Comparison of ENCODE assay signal across 14 cellular contexts in genomic region chr7:129437190-129437589, GRCh38. TPM values are rescaled to one million over a fixed set of nuclear protein-coding genes. Genes with fewer than 3 reads are reported as not detected.
"Had no signal": no experiment of that assay in that cellular context is flagged by ENCODE, and none has a peak within 500 bp of the region (broad histone marks: within the 10 kb centered on the region; RNA-seq: fewer than 3 reads in every experiment).

No MANE protein-coding gene starts in this region.

- H3K36me3 Mint-ChIP-seq: naive thymus-derived CD8-positive, alpha-beta T cell had no signal

- DNase-seq: activated CD8-positive, alpha-beta memory T cell treated with anti-CD3 and anti-CD28 coated beads, Interleukin-2, amount 50 U/mL, for 4 hours; activated CD8-positive, alpha-beta T cell treated with anti-CD3 and anti-CD28 coated beads, Interleukin-2, amount 10 ng/mL, durations not matched to agents 7 days and 5 days; activated effector memory CD4-positive, alpha-beta T cell treated with anti-CD3 and anti-CD28 coated beads, Interleukin-2, amount 50 U/mL, for 16 hours; dermis blood vessel endothelial cell; effector memory CD8-positive, alpha-beta T cell; mucosa of descending colon; naive thymus-derived CD8-positive, alpha-beta T cell; pancreas; stimulated activated CD4-positive, alpha-beta T cell treated with anti-CD3 and anti-CD28 coated beads, Interleukin-4, amount 100 ng/mL, for 1 hour; stimulated activated naive CD4-positive, alpha-beta T cell; trophoblast cell had no signal

- H3K4me3 Mint-ChIP-seq: activated CD8-positive, alpha-beta T cell treated with anti-CD3 and anti-CD28 coated beads, Interleukin-2, amount 10 ng/mL, durations not matched to agents 7 days and 5 days; effector memory CD8-positive, alpha-beta T cell had no signal

- H3K27me3 ChIP-seq: gastroesophageal sphincter, SJCRH30 had no signal

- ATAC-seq: activated CD8-positive, alpha-beta T cell treated with anti-CD3 and anti-CD28 coated beads, Interleukin-2, amount 10 ng/mL, durations not matched to agents 7 days and 5 days; effector memory CD8-positive, alpha-beta T cell; gastroesophageal sphincter; mucosa of descending colon; naive thymus-derived CD8-positive, alpha-beta T cell; pancreas had no signal

- H3K9me3 ChIP-seq: gastroesophageal sphincter, mucosa of descending colon, pancreas, SJCRH30, suprapubic skin had no signal

- H3K9me3 Mint-ChIP-seq: effector memory CD8-positive, alpha-beta T cell; naive thymus-derived CD8-positive, alpha-beta T cell had no signal

- H3K27ac Mint-ChIP-seq: activated CD8-positive, alpha-beta T cell treated with anti-CD3 and anti-CD28 coated beads, Interleukin-2, amount 10 ng/mL, durations not matched to agents 7 days and 5 days; effector memory CD8-positive, alpha-beta T cell; naive thymus-derived CD8-positive, alpha-beta T cell had no signal

- H3K27ac ChIP-seq: gastroesophageal sphincter, pancreas, SJCRH30, suprapubic skin had no signal

RNA-seq across cellular contexts. Expression of gene STRIP2, which starts 3.0 kb away (rescaled TPM):
- polyA plus RNA-seq: naive thymus-derived CD8-positive, alpha-beta T cell had no signal
